16 cellular contexts compared by ENCODE assay signal in genomic region chr2:224062481-224063307, GRCh38. TPM values are rescaled to one million over a fixed set of nuclear protein-coding genes. Genes with fewer than 3 reads are reported as not detected.
DNase-seq lines count a peak whose midpoint lies in the region; ATAC-seq, FAIRE-seq and TF ChIP-seq lines count a peak whose summit lies in the region.
"Had no signal": no experiment of that assay in that cellular context is flagged by ENCODE, and none has a peak within 500 bp of the region (broad histone marks: within the 10 kb centered on the region; RNA-seq: fewer than 3 reads in every experiment).

No MANE protein-coding gene starts in this region.

- no peaks in the 10 kb centered on the region for H3K79me2 ChIP-seq in PC-3 (ENCODE audit: low read length)
- H3K79me2 ChIP-seq: parathyroid adenoma had no signal

- peak; percentile 19; the same call in 1 of the 2 replicates for TF ChIP-seq CTCF in PC-3 (conservative IDR thresholded peaks at IDR 0.05; ENCODE audit: low read depth, low read length)

- H3K9me3 ChIP-seq in PC-3 (ENCODE audit: low read length), result no peaks in the 10 kb centered on the region
- H3K9me3 ChIP-seq: HAP-1, stomach had no signal

- no peaks in the 10 kb centered on the region for H3K27me3 ChIP-seq in PC-3 (ENCODE audit: low read length)
- H3K27me3 ChIP-seq: stomach had no signal

- POLR2A ChIA-PET in PC-3 (lab: Charles Lee; ENCODE audit: unreplicated experiment), result no interaction called here

- no peak overlapping the region for H3K4me2 ChIP-seq in PC-3 (ENCODE audit: low read length)

- H3K9ac ChIP-seq in PC-3 (ENCODE audit: low read length), result no peak overlapping the region
- H3K9ac ChIP-seq: parathyroid adenoma had no signal

- no TSS peak for BruUV-seq in PC-3 (replicated peaks; lab: Mats Ljungman, UMichigan)

- no peaks in the 10 kb centered on the region for H3K36me3 ChIP-seq in PC-3 (ENCODE audit: low read depth, low read length)
- H3K36me3 ChIP-seq: HAP-1, stomach had no signal

- H4K20me1 ChIP-seq in PC-3 (ENCODE audit: low read length), result no peaks in the 10 kb centered on the region

- no peak for DNase-seq in PC-3
- peak; percentile 95 for DNase-seq in renal cortical epithelial cell (ENCODE audit: low read depth)
- no peak for DNase-seq in NCI-H1417 treated with DMSO at 0.1 percent for 48 hours (lab: John Stamatoyannopoulos, UW)
- no peak for DNase-seq in GM12891 (ENCODE audit: insufficient read length, low spot score)
- no peak for DNase-seq in SIG-M5 (lab: John Stamatoyannopoulos, UW)
- DNase-seq in DMS114 treated with DMSO at 0.1 percent for 48 hours (lab: John Stamatoyannopoulos, UW; ENCODE audit: unreplicated experiment), result no peak
- DNase-seq: DMS 273 treated with DMSO at 0.1 percent for 48 hours; head of caudate nucleus; NCI-H146; stimulated activated CD4-positive, alpha-beta T cell treated with anti-CD3 and anti-CD28 coated beads, Interleukin-4, amount 100 ng/mL, for 1 hour; stomach had no signal

- intact Hi-C loops in PC-3 (cut with micrococcal nuclease), result no loop called here

- H2AFZ ChIP-seq in PC-3 (ENCODE audit: low read length), result no peak overlapping the region
- H2AFZ ChIP-seq: parathyroid adenoma had no signal

- no peaks in the 10 kb centered on the region for H3K9me2 ChIP-seq in PC-3 (replicated peaks; ENCODE audit: low read length)

- TF ChIP-seq POLR2A in GM12891 (IDR thresholded peaks at IDR 0.05; ENCODE audit: low read depth, low read length), result no peak

- H3K27ac ChIP-seq in PC-3 (ENCODE audit: low read length), result no peak overlapping the region
- H3K27ac ChIP-seq: parathyroid adenoma, stomach had no signal

- ATAC-seq in GM19463 (IDR thresholded peaks at IDR 0.05; ENCODE audit: unreplicated experiment), result peak; percentile 91
- ATAC-seq in HG03097 (IDR thresholded peaks at IDR 0.05; ENCODE audit: low FRiP score, unreplicated experiment), result peak; percentile 67
- ATAC-seq in PC-3, result no peak

- H3F3A ChIP-seq in PC-3 (ENCODE audit: low read length, unreplicated experiment), result no peaks in the 10 kb centered on the region

- CTCF ChIA-PET in PC-3 (lab: Charles Lee), result interaction anchor here (1.3 kb wide), 1 partner anchor 92 kb away, joined by 4 read pairs; no protein-coding TSS in a partner anchor

- no peak for FAIRE-seq in GM12891 (lab: Jason Lieb, UNC)
- FAIRE-seq: HTR-8/SVneo had no signal

- H3K4me3 ChIP-seq in PC-3 (ENCODE audit: low read length), result no peak overlapping the region
- H3K4me3 ChIP-seq: HAP-1, stomach had no signal

- no peaks in the 10 kb centered on the region for H3K4me1 ChIP-seq in PC-3 (ENCODE audit: insufficient read depth, low read length)
- H3K4me1 ChIP-seq: HAP-1, parathyroid adenoma, stomach had no signal

TF ChIP-seq in GM12891, 5 proteins besides CTCF, POLR2A, EP300 and RAD21:
- TF ChIP-seq TAF1 (IDR thresholded peaks at IDR 0.05; ENCODE audit: low read depth, low read length) (no peak), POLR2AphosphoS5 (IDR thresholded peaks at IDR 0.05; ENCODE audit: low read depth, low read length) (no peak), SPI1 (IDR thresholded peaks at IDR 0.05; ENCODE audit: low read depth, low read length) (no peak), POU2F2 (IDR thresholded peaks at IDR 0.05; ENCODE audit: low read depth, low read length) (no peak), PAX5 (IDR thresholded peaks at IDR 0.05; ENCODE audit: insufficient read depth, low read length, severe bottlenecking) (no peak)

RNA-seq across cellular contexts. Expression of gene SERPINE2, which starts 23.6 kb away (rescaled TPM):
- total RNA-seq in PC-3 (2014; rRNA removed) (17.1 and 18.8 TPM in 2 replicates), renal cortical epithelial cell (107 and 207 TPM in 2 replicates)
- polyA plus RNA-seq in GM12891 (2012; ENCODE audit: low read depth, missing spikeins), result 0.04 TPM
